In genomic region chr15:58401276-58401675, GRCh38 we compare ENCODE assay signal across 24 cellular contexts.
"Had no signal": no experiment of that assay in that cellular context is flagged by ENCODE, and none has a peak within 500 bp of the region (broad histone marks: within the 10 kb centered on the region; RNA-seq: fewer than 3 reads in every experiment).

No MANE protein-coding gene starts in this region.

- H3K27ac ChIP-seq: breast epithelium, SJCRH30, VCaP had no signal

- DNase-seq: activated CD4-positive, alpha-beta T cell treated with anti-CD3 and anti-CD28 coated beads for 36 hours; activated CD4-positive, alpha-beta T cell treated with anti-CD3 and anti-CD28 coated beads, Interleukin-2, amount 50 U/mL, for 4 hours; activated CD8-positive, alpha-beta memory T cell treated with anti-CD3 and anti-CD28 coated beads, Interleukin-2, amount 50 U/mL, for 48 hours; activated CD8-positive, alpha-beta T cell treated with anti-CD3 and anti-CD28 coated beads, Interleukin-2, amount 10 ng/mL, durations not matched to agents 7 days and 5 days; activated effector memory CD4-positive, alpha-beta T cell treated with Interleukin-2 at 50 U/mL for 16 hours; activated naive CD4-positive, alpha-beta T cell; activated T-cell treated with anti-CD3 and anti-CD28 coated beads, Interleukin-2, amount 50 U/mL, for 1 hour; aorta; KG1; NCI-H1092; NCI-H1417; NCI-H1930; NCI-H510A treated with DMSO at 0.1 percent for 48 hours; NCI-H748 treated with DMSO at 0.1 percent for 48 hours; NK-92 treated with Interleukin-12 subunit alpha and Interleukin-12 subunit beta, amount 100 ng/mL, for 24 hours; OCI-M1; Right ventricle myocardium superior; RPMI8226; SJCRH30; SK-N-SH; T-helper 1 cell had no signal

- H3K36me3 ChIP-seq: breast epithelium, SJCRH30 had no signal

- H3K4me1 ChIP-seq: breast epithelium had no signal

- H3K27me3 ChIP-seq: breast epithelium, SJCRH30 had no signal

- H3K4me3 ChIP-seq: breast epithelium, SJCRH30 had no signal

- H3K9me3 ChIP-seq: breast epithelium, SJCRH30, SK-N-SH had no signal

- ATAC-seq: activated CD4-positive, alpha-beta T cell treated with anti-CD3 and anti-CD28 coated beads for 36 hours; activated CD8-positive, alpha-beta T cell treated with anti-CD3 and anti-CD28 coated beads, Interleukin-2, amount 10 ng/mL, durations not matched to agents 7 days and 5 days; Panc1 had no signal
